In genomic region chr20:20407891-20408805, GRCh38 we compare ENCODE assay signal across 11 cellular contexts. TPM values are rescaled to one million over a fixed set of nuclear protein-coding genes. Genes with fewer than 3 reads are reported as not detected.
DNase-seq lines count a peak whose midpoint lies in the region; ATAC-seq, FAIRE-seq and TF ChIP-seq lines count a peak whose summit lies in the region.
"Had no signal": no experiment of that assay in that cellular context is flagged by ENCODE, and none has a peak within 500 bp of the region (broad histone marks: within the 10 kb centered on the region; RNA-seq: fewer than 3 reads in every experiment).

No MANE protein-coding gene starts in this region.

- peak; percentile 18 to 46 (median 42) for TF ChIP-seq CTCF in nephron (IDR thresholded peaks at IDR 0.05; ENCODE audit: unreplicated experiment in 3 of 3)

- H3K9me3 Mint-ChIP-seq in nephron, result no peaks in the 10 kb centered on the region
- H3K9me3 Mint-ChIP-seq: activated B cell treated with CpG ODN at 0.5 μM for 24 hours had no signal

- H3K27ac ChIP-seq in angular gyrus (ENCODE audit: low read depth, low read length), result peak overlapping the region; percentile 53
- H3K27ac ChIP-seq: esophagus squamous epithelium, skin epidermis had no signal

- no peak for FAIRE-seq in RCC 7860 (lab: Jason Lieb, UNC)

- no peak overlapping the region for H3K4me3 Mint-ChIP-seq in nephron
- H3K4me3 Mint-ChIP-seq: activated B cell treated with CpG ODN at 0.5 μM for 24 hours had no signal

- H3K36me3 Mint-ChIP-seq in nephron (ENCODE audit: low read depth), result no peaks in the 10 kb centered on the region

- DNase-seq in GM03348 (ENCODE audit: low spot score) (peak; percentile 31), NCI-H1694 treated with DMSO at 0.1 percent for 48 hours (lab: John Stamatoyannopoulos, UW) (peak; percentile 80), RCC 7860 (ENCODE audit: low spot score) (no peak), ureter (ENCODE audit: low spot score) (no peak)
- DNase-seq: activated B cell treated with CpG ODN at 0.5 μM for 24 hours, esophagus squamous epithelium had no signal

- H3K4me1 Mint-ChIP-seq in nephron, result peaks cover 64% of the 10 kb centered on the region

- ATAC-seq in GM21360 (IDR thresholded peaks at IDR 0.05; ENCODE audit: unreplicated experiment), result no peak
- no peak for ATAC-seq in GM21381 (IDR thresholded peaks at IDR 0.05; ENCODE audit: unreplicated experiment)

- H3K27me3 Mint-ChIP-seq in nephron (ENCODE audit: low read depth), result peaks cover 47% of the 10 kb centered on the region
- H3K27me3 Mint-ChIP-seq: activated B cell treated with CpG ODN at 0.5 μM for 24 hours had no signal

- H3K27ac Mint-ChIP-seq in nephron, result no peak overlapping the region
- H3K27ac Mint-ChIP-seq: activated B cell treated with CpG ODN at 0.5 μM for 24 hours had no signal

RNA-seq across cellular contexts. Expression of gene INSM1, which starts 40.2 kb away (rescaled TPM):
- not detected for total RNA-seq in ureter
- total RNA-seq: activated B cell treated with CpG ODN at 0.5 μM for 24 hours, esophagus squamous epithelium had no signal

Comparison
In these comparisons a context has a peak if more than half of its experiments do, and no peak if none do; other contexts are left out.
1. DNase-seq: peak in GM03348 (single experiment) and NCI-H1694 treated with DMSO at 0.1 percent for 48 hours (single experiment); none in RCC 7860 (single experiment) and ureter (single experiment).